ENCODE assay signal across 20 cellular contexts in the genomic region with DNA sequence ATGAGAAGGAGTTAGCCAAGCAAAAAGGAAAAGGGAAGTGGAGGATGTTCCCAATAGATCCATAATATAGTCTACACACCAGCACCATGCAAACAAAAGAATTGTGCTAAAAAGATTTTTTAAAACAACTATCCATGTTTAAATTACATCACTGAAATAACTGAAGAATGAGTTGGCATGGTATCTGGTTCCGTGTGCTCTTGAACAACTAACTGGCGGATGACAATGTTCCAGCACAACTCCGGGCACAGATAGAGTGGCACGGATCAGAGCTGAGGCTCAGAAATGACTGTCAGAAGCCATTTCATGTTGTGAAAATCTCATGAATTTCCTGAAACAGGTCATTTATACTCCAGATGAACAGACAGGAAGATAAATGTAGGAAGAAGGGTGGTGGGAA.
DNase-seq lines count a peak whose midpoint lies in the region; ATAC-seq, FAIRE-seq and TF ChIP-seq lines count a peak whose summit lies in the region.
"Had no signal": no experiment of that assay in that cellular context is flagged by ENCODE, and none has a peak within 500 bp of the region (broad histone marks: within the 10 kb centered on the region; RNA-seq: fewer than 3 reads in every experiment).

No MANE protein-coding gene starts in this region.

- ATAC-seq in HepG2, result no peak
- ATAC-seq: CD8-positive, alpha-beta T cell; GM12878 had no signal

- no peak for TF ChIP-seq POLR2A in HepG2 (IDR thresholded peaks at IDR 0.05; ENCODE audit: insufficient read depth in 1 of 2, low read depth in 2 of 2, low read length in 2 of 2)

- BruUV-seq in HepG2 (replicated peaks; lab: Mats Ljungman, UMichigan), result no TSS peak

- H3K4me2 ChIP-seq in HepG2 (ENCODE audit: low read depth, low read length), result no peak overlapping the region
- H3K4me2 ChIP-seq: BLaER1 had no signal

- H3K27ac ChIP-seq in HepG2 (ENCODE audit: extremely low read length, insufficient read depth, low read length), result no peak overlapping the region
- H3K27ac ChIP-seq: BLaER1 had no signal

- H3K9ac ChIP-seq in HepG2 (ENCODE audit: insufficient read depth, low read depth, low read length), result no peak overlapping the region
- H3K9ac ChIP-seq: BLaER1 had no signal

- H3K27me3 ChIP-seq in bronchial epithelial cell (ENCODE audit: control insufficient read depth, insufficient read depth, low read length) (no peaks in the 10 kb centered on the region), HepG2 (ENCODE audit: control insufficient read depth in 1 of 2, insufficient read depth in 2 of 2, low read length in 2 of 2) (no peaks in the 10 kb centered on the region)
- H3K27me3 ChIP-seq: BLaER1 had no signal

- no peaks in the 10 kb centered on the region for H3K9me3 ChIP-seq in HepG2 (ENCODE audit: low read length)
- H3K9me3 ChIP-seq: BLaER1 had no signal

- no peaks in the 10 kb centered on the region for H3K36me3 ChIP-seq in bronchial epithelial cell (ENCODE audit: control insufficient read depth, insufficient read depth, low read length)
- no peaks in the 10 kb centered on the region for H3K36me3 ChIP-seq in HepG2 (replicated peaks in 1 of 2; ENCODE audit: control insufficient read depth in 1 of 2, insufficient read depth in 2 of 2, low read length in 2 of 2)
- H3K36me3 ChIP-seq: BLaER1 had no signal

- CTCF ChIA-PET in HepG2 (lab: Yijun Ruan, JAX; ENCODE audit: low intra/inter-chr PET ratio, low total read pairs), result no interaction called here

- H3K4me3 ChIP-seq in bronchial epithelial cell (ENCODE audit: low read depth, low read length), result no peak overlapping the region
- no peak overlapping the region for H3K4me3 ChIP-seq in fibroblast of pulmonary artery (replicated peaks; ENCODE audit: low read depth, low read length)
- H3K4me3 ChIP-seq in HepG2 (replicated peaks in 1 of 3; ENCODE audit: insufficient read depth in 1 of 3, low read depth in 2 of 3, low read length in 3 of 3), result no peak overlapping the region
- H3K4me3 ChIP-seq: BLaER1, GM12878 had no signal

- no peak overlapping the region for H2AFZ ChIP-seq in HepG2 (ENCODE audit: low read length)

- TF ChIP-seq EP300 in HepG2 (IDR thresholded peaks at IDR 0.05; ENCODE audit: low read depth in 2 of 2, low read length in 2 of 2) (no peak), HepG2 (CRISPR knock-in tag; IDR thresholded peaks at IDR 0.05; ENCODE audit: borderline replicate concordance) (no peak)

- H3K79me2 ChIP-seq in HepG2 (ENCODE audit: insufficient read depth, low read length), result no peaks in the 10 kb centered on the region

- DNase-seq in Daoy (ENCODE audit: low read depth), result peak; percentile 39
- peak; percentile 34 for DNase-seq in M059J (ENCODE audit: low read depth)
- peak; percentile 26 for DNase-seq in bronchial epithelial cell (ENCODE audit: low read depth)
- DNase-seq in fibroblast of pulmonary artery (ENCODE audit: low read depth), result peak; percentile 52
- DNase-seq in KG1 (lab: John Stamatoyannopoulos, UW), result no peak
- DNase-seq in NCI-H1436 (lab: John Stamatoyannopoulos, UW), result no peak
- no peak for DNase-seq in islet precursor cell
- DNase-seq in HepG2 (ENCODE audit: low spot score), result no peak
- DNase-seq: 8988T; CD8-positive, alpha-beta T cell; GDM1; Kasumi-1; NCI-H1105 treated with DMSO at 0.1 percent for 48 hours; NCI-H187; NCI-H446 treated with DMSO at 0.1 percent for 48 hours; NK-92 treated with Interleukin-12 subunit alpha and Interleukin-12 subunit beta, amount 100 ng/mL, for 24 hours; OCI-M1 had no signal

- H3K4me1 ChIP-seq in HepG2 (ENCODE audit: insufficient read depth, low read length), result peaks cover 7% of the 10 kb centered on the region; the same call in 1 of the 2 replicates
- H3K4me1 ChIP-seq: BLaER1 had no signal

- in situ Hi-C loops in HepG2 (cut with HindIII; ENCODE audit: extremely low pct_ligation_motif_present, low pct_unique_long_range_greater_than_20kb), result loop anchor here (25.0 kb wide), 1 partner anchor 110 kb away; no protein-coding TSS in a partner anchor

- no peak for TF ChIP-seq RAD21 in HepG2 (CRISPR knock-in tag; IDR thresholded peaks at IDR 0.05)

- WGBS in HepG2 (ENCODE audit: low lambda C conversion rate), result 83% methylated on average over 4 of the region's 4 CpGs

- no peaks in the 10 kb centered on the region for H4K20me1 ChIP-seq in HepG2 (ENCODE audit: insufficient read depth, low read length)
- H4K20me1 ChIP-seq: BLaER1 had no signal

- POLR2A ChIA-PET in HepG2 (lab: Yijun Ruan, JAX), result no interaction called here

- no peak for FAIRE-seq in bronchial epithelial cell (lab: Jason Lieb, UNC)
- FAIRE-seq in HepG2 (lab: Jason Lieb, UNC), result no peak
- FAIRE-seq: GM18507 had no signal

- no peak for TF ChIP-seq CTCF in bronchial epithelial cell (IDR thresholded peaks at IDR 0.05; ENCODE audit: insufficient read depth, low read length, severe bottlenecking)
- no peak for TF ChIP-seq CTCF in fibroblast of pulmonary artery (IDR thresholded peaks at IDR 0.05; ENCODE audit: low read length, missing control alignments)
- no peak for TF ChIP-seq CTCF in HepG2 (CRISPR knock-in tag; IDR thresholded peaks at IDR 0.05)

- intact Hi-C loops in HepG2 (cut with micrococcal nuclease; ENCODE audit: unreplicated experiment), result no loop called here

TF ChIP-seq in HepG2, 621 proteins besides CTCF, POLR2A, EP300 and RAD21:
- TF ChIP-seq HNF4A (CRISPR knock-in tag; IDR thresholded peaks at IDR 0.05) (no peak), NRL (CRISPR knock-in tag; IDR thresholded peaks at IDR 0.05; ENCODE audit: borderline replicate concordance) (no peak)

Comparison
In these comparisons a context has a peak if more than half of its experiments do, and no peak if none do; other contexts are left out.
1. DNase-seq: peak in Daoy (single experiment), M059J (single experiment), bronchial epithelial cell (single experiment) and fibroblast of pulmonary artery (single experiment); none in KG1 (single experiment), NCI-H1436 (single experiment), islet precursor cell (single experiment) and HepG2 (single experiment).